ENCODE assay signal across 8 cellular contexts in genomic region chr1:20100632-20101355, GRCh38. TPM values are rescaled to one million over a fixed set of nuclear protein-coding genes. Genes with fewer than 3 reads are reported as not detected.
DNase-seq lines count a peak whose midpoint lies in the region; TF ChIP-seq lines count a peak whose summit lies in the region.

No MANE protein-coding gene starts in this region.

- H3K27ac ChIP-seq in MM.1S (ENCODE audit: low read length) (no peak overlapping the region), uterus (no peak overlapping the region)

- H3K27me3 ChIP-seq in MM.1S (replicated peaks; ENCODE audit: insufficient read depth, low read length) (no peaks in the 10 kb centered on the region; the same call in 1 of the 2 replicates), uterus (no peaks in the 10 kb centered on the region)

- H3K4me2 ChIP-seq in MM.1S (ENCODE audit: low read depth, low read length), result no peak overlapping the region

- no peaks in the 10 kb centered on the region for H3K9me2 ChIP-seq in MM.1S (replicated peaks; ENCODE audit: insufficient read depth, low read length)

- H2AFZ ChIP-seq in MM.1S (ENCODE audit: low read length), result no peak overlapping the region

- TF ChIP-seq CTCF in MM.1S (IDR thresholded peaks at IDR 0.05; ENCODE audit: low read length), result peak; percentile 50
- TF ChIP-seq CTCF in WI38 (IDR thresholded peaks at IDR 0.05; ENCODE audit: low read depth, low read length), result peak; percentile 64
- TF ChIP-seq CTCF in epithelial cell of proximal tubule (conservative IDR thresholded peaks at IDR 0.05; ENCODE audit: low read depth, low read length), result peak; percentile 84
- TF ChIP-seq CTCF in uterus (IDR thresholded peaks at IDR 0.05), result peak; percentile 40 to 77 (median 62)

- H3K4me3 ChIP-seq in MM.1S (ENCODE audit: low read length) (no peak overlapping the region), WI38 (ENCODE audit: low read depth, low read length) (no peak overlapping the region), epithelial cell of proximal tubule (ENCODE audit: low read depth, low read length) (no peak overlapping the region), uterus (no peak overlapping the region)

- DNase-seq in NCI-H2227 (lab: John Stamatoyannopoulos, UW; ENCODE audit: unreplicated experiment), result peak; percentile 61
- DNase-seq in NCI-H2227 treated with DMSO at 0.1 percent for 48 hours (lab: John Stamatoyannopoulos, UW), result no peak
- DNase-seq in MM.1S, result peak; percentile 23
- no peak for DNase-seq in epithelial cell of proximal tubule (ENCODE audit: low read depth)
- DNase-seq in myocyte (ENCODE audit: low read depth), result peak; percentile 68
- peak in 1 of 2 donors; percentile 21 for DNase-seq in uterus
- no peak for DNase-seq in NCI-H774 (lab: John Stamatoyannopoulos, UW)

- no peak for TF ChIP-seq POLR2A in uterus (IDR thresholded peaks at IDR 0.05)

- no peaks in the 10 kb centered on the region for H3K9me3 ChIP-seq in MM.1S (replicated peaks; ENCODE audit: insufficient read depth, low read length)
- H3K9me3 ChIP-seq in uterus, result no peaks in the 10 kb centered on the region

- intact Hi-C loops in uterus (cut with DNase I; ENCODE audit: low total_unique reads), result no loop called here

- H3K9ac ChIP-seq in MM.1S (ENCODE audit: low read length), result no peak overlapping the region

- no peaks in the 10 kb centered on the region for H3F3A ChIP-seq in MM.1S (ENCODE audit: insufficient read depth, low read length)

- H3K4me1 ChIP-seq in MM.1S (ENCODE audit: low read length) (no peaks in the 10 kb centered on the region), uterus (no peaks in the 10 kb centered on the region)

- H4K20me1 ChIP-seq in MM.1S (ENCODE audit: insufficient read depth, low read length), result no peaks in the 10 kb centered on the region

- H3K79me2 ChIP-seq in MM.1S (ENCODE audit: low read length), result no peaks in the 10 kb centered on the region

- H3K36me3 ChIP-seq in MM.1S (replicated peaks; ENCODE audit: insufficient read depth, low read length) (no peaks in the 10 kb centered on the region), uterus (no peaks in the 10 kb centered on the region)

RNA-seq across cellular contexts. Expression of gene PLA2G2D, which starts 18.5 kb away (rescaled TPM):
- total RNA-seq in epithelial cell of proximal tubule, result not detected in 2 replicates
- not detected in 2 replicates for total RNA-seq in myocyte
- not detected for polyA plus RNA-seq in myocyte (2012)
- total RNA-seq in uterus, result not detected

RNA-seq across cellular contexts. Expression of gene PLA2G5, which starts 30.8 kb away (rescaled TPM):
- total RNA-seq in epithelial cell of proximal tubule, result not detected in 2 replicates
- total RNA-seq in myocyte, result not detected in 2 replicates
- polyA plus RNA-seq in myocyte (2012), result not detected
- 1 to 10 TPM in 1 of 4 donors, not detected in 3; 3.1 TPM for total RNA-seq in uterus

RNA-seq across cellular contexts. Expression of gene PLA2G2F, which starts 38.3 kb away (rescaled TPM):
- total RNA-seq in epithelial cell of proximal tubule, result 3.8 and 4.2 TPM in 2 replicates
- not detected in 2 replicates for total RNA-seq in myocyte
- 0.01 TPM for polyA plus RNA-seq in myocyte (2012)
- total RNA-seq in uterus, result under 1 TPM in 1 of 4 donors, not detected in 3; 0.07 TPM

Comparison
In these comparisons a context has a peak if more than half of its experiments do, and no peak if none do; other contexts are left out.
1. DNase-seq: peak in NCI-H2227 (single experiment), MM.1S (single experiment) and myocyte (single experiment); none in NCI-H2227 treated with DMSO at 0.1 percent for 48 hours (single experiment), epithelial cell of proximal tubule (single experiment) and NCI-H774 (single experiment).
2. Peak in every context shown above with its lines, with median percentiles within 50 percentile points of each other: CTCF ChIP-seq.